Comparison of ENCODE assay signal across 8 cellular contexts in the genomic region with DNA sequence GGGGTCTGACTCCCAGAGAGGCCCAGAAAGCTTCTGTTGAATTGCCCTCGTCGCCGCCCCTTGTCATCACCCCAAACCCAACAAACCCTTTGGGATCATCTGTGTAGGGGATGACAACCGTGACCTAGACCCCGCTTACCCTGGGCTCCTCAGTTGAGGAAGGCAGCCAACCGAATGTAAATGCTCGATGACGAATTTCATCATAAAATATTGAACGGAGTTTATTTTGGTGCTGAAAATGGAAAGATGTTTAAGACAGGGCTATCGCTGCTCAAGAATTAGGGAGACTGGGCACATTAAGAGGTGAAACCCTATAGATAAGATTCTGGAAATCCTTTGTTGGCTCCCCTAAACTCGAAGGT. TPM values are rescaled to one million over a fixed set of nuclear protein-coding genes. Genes with fewer than 3 reads are reported as not detected.
A peak's percentile ranks its signal among the peaks of the same experiment; 100 is the strongest.
DNase-seq lines count a peak whose midpoint lies in the region; ATAC-seq and TF ChIP-seq lines count a peak whose summit lies in the region.

No MANE protein-coding gene starts in this region.

- no peaks in the 10 kb centered on the region for H3K9me3 Mint-ChIP-seq in naive thymus-derived CD8-positive, alpha-beta T cell

- POLR2A ChIA-PET in naive thymus-derived CD8-positive, alpha-beta T cell (lab: Charles Lee), result interaction anchor here (1.1 to 4.3 kb wide), 6 partner anchors 40 to 227 kb away, joined by 4 to 28 read pairs (median 12); partner anchors contain the start of genes ARID4A, KIAA0586, PSMA3 and TIMM9

- peak overlapping the region; percentile 93 to 98 (median 96) for H3K27ac Mint-ChIP-seq in naive thymus-derived CD8-positive, alpha-beta T cell

- no peaks in the 10 kb centered on the region; the same call in 1 of the 2 replicates for H3K36me3 ChIP-seq in KOPT-K1 (ENCODE audit: insufficient read depth, low read length)
- H3K36me3 ChIP-seq in duodenal mucosa (ENCODE audit: control insufficient read depth in 1 of 2, insufficient read depth in 2 of 2, low read length in 2 of 2), result no peaks in the 10 kb centered on the region

- no peaks in the 10 kb centered on the region for H3K27me3 ChIP-seq in duodenal mucosa (ENCODE audit: control insufficient read depth in 1 of 2, insufficient read depth in 2 of 2, low read length in 2 of 2)

- H3K4me3 ChIP-seq in AG10803 (ENCODE audit: low read length) (peak overlapping the region; percentile 95), duodenal mucosa (ENCODE audit: low read depth in 1 of 2, low read length in 2 of 2) (peak overlapping the region; percentile 86 to 96)

- H3K36me3 Mint-ChIP-seq in naive thymus-derived CD8-positive, alpha-beta T cell, result peaks cover 0 to 24% (median 0%) of the 10 kb centered on the region in 3 donors

- DNase-seq in AG10803 (ENCODE audit: low read depth) (no peak), NCI-H1417 treated with DMSO at 0.1 percent for 48 hours (lab: John Stamatoyannopoulos, UW) (no peak), NOMO-1 treated with DMSO at 0.1 percent for 48 hours (lab: John Stamatoyannopoulos, UW; ENCODE audit: unreplicated experiment) (no peak), GOT3 (lab: John Stamatoyannopoulos, UW) (no peak)
- DNase-seq in naive thymus-derived CD8-positive, alpha-beta T cell, result no peak

- H3K9me3 ChIP-seq in KOPT-K1 (ENCODE audit: insufficient read depth, low read length, poor library complexity, severe bottlenecking) (no peaks in the 10 kb centered on the region), duodenal mucosa (ENCODE audit: control insufficient read depth in 1 of 2, low read length in 2 of 2) (no peaks in the 10 kb centered on the region)

- H3K27ac ChIP-seq in KOPT-K1 (ENCODE audit: low read depth, low read length, poor library complexity, severe bottlenecking) (peak overlapping the region; percentile 73), duodenal mucosa (ENCODE audit: low read depth, low read length) (peak overlapping the region; percentile 96)

- H3K4me1 ChIP-seq in duodenal mucosa (ENCODE audit: control insufficient read depth in 1 of 2, insufficient read depth in 2 of 2, low read length in 2 of 2), result peaks cover 13 to 14% of the 10 kb centered on the region in 2 donors

- H3K4me1 Mint-ChIP-seq in naive thymus-derived CD8-positive, alpha-beta T cell, result peaks cover 13 to 48% (median 33%) of the 10 kb centered on the region in 4 donors

- no peak for TF ChIP-seq CTCF in AG10803 (conservative IDR thresholded peaks at IDR 0.05; ENCODE audit: low read length)

- no peaks in the 10 kb centered on the region for H3K27me3 Mint-ChIP-seq in naive thymus-derived CD8-positive, alpha-beta T cell

- H3K9ac ChIP-seq in duodenal mucosa (ENCODE audit: low read depth in 1 of 2, low read length in 2 of 2), result peak overlapping the region; percentile 97 to 99

- ATAC-seq in GM21381 (IDR thresholded peaks at IDR 0.05; ENCODE audit: unreplicated experiment), result peak; percentile 16
- ATAC-seq in naive thymus-derived CD8-positive, alpha-beta T cell, result peak; percentile 13 to 25

- H3K4me3 Mint-ChIP-seq in naive thymus-derived CD8-positive, alpha-beta T cell, result peak overlapping the region; percentile 92 to 99 (median 94)

RNA-seq across cellular contexts. Expression of gene ACTR10, which starts 0.5 kb away (rescaled TPM):
- total RNA-seq in naive thymus-derived CD8-positive, alpha-beta T cell, result 10 to 100 TPM; 54.9 to 69.5 TPM
- polyA plus RNA-seq in naive thymus-derived CD8-positive, alpha-beta T cell, result 10 to 100 TPM; 80.3 to 87.2 (median 84.7) TPM

RNA-seq across cellular contexts. Expression of gene PSMA3, which starts 44.2 kb away (rescaled TPM):
- total RNA-seq in naive thymus-derived CD8-positive, alpha-beta T cell, result 100 to 1,000 TPM; 136 to 140 TPM
- polyA plus RNA-seq in naive thymus-derived CD8-positive, alpha-beta T cell, result 100 to 1,000 TPM; 135 to 144 (median 142) TPM

RNA-seq across cellular contexts. Expression of gene ARMH4, which starts 48.4 kb away (rescaled TPM):
- not detected for total RNA-seq in naive thymus-derived CD8-positive, alpha-beta T cell
- not detected for polyA plus RNA-seq in naive thymus-derived CD8-positive, alpha-beta T cell
